Comparison of ENCODE assay signal across 14 cellular contexts in genomic region chr16:30721167-30721566, GRCh38. TPM values are rescaled to one million over a fixed set of nuclear protein-coding genes. Genes with fewer than 3 reads are reported as not detected.
DNase-seq lines count a peak whose midpoint lies in the region; ATAC-seq and TF ChIP-seq lines count a peak whose summit lies in the region.
"Had no signal": no experiment of that assay in that cellular context is flagged by ENCODE, and none has a peak within 500 bp of the region (broad histone marks: within the 10 kb centered on the region; RNA-seq: fewer than 3 reads in every experiment).

No MANE protein-coding gene starts in this region.

- peak overlapping the region; percentile 17 for H3K18ac ChIP-seq in trophoblast cell (ENCODE audit: low read length)

- no peak overlapping the region for H2BK12ac ChIP-seq in trophoblast cell (ENCODE audit: low read length)

- no peaks in the 10 kb centered on the region for H3K79me1 ChIP-seq in trophoblast cell (ENCODE audit: low read length)

- TF ChIP-seq CTCF in CD14-positive monocyte (IDR thresholded peaks at IDR 0.05) (no peak), HEK293 (tag by site-specific recombination; IDR thresholded peaks at IDR 0.05) (no peak), foreskin keratinocyte (conservative IDR thresholded peaks at IDR 0.05) (no peak)

- H3K36me3 ChIP-seq in HEK293 (ENCODE audit: control insufficient read depth in 2 of 2, insufficient read depth in 1 of 2, low read length in 2 of 2) = peaks cover 73 to 97% of the 10 kb centered on the region in 2 experiments
- H3K36me3 ChIP-seq in trophoblast cell (ENCODE audit: control insufficient read depth in 1 of 2, insufficient read depth in 2 of 2, low read length in 2 of 2) = peaks cover 73 to 79% of the 10 kb centered on the region in 2 experiments

- H3K4me2 ChIP-seq in trophoblast cell (ENCODE audit: low read length) = no peak overlapping the region

- H3K27me3 Mint-ChIP-seq in CD14-positive monocyte (ENCODE audit: low read depth in 3 of 3) = peaks cover 0 to 5% (median 4%) of the 10 kb centered on the region in 3 donors
- H3K27me3 Mint-ChIP-seq in dendritic cell treated with granulocyte-macrophage colony-stimulating factor and Interleukin-4, amounts not matched to agents 40 ng/mL and 50 ng/mL, for 4 days = no peaks in the 10 kb centered on the region

- no peaks in the 10 kb centered on the region for H3K79me2 ChIP-seq in trophoblast cell (ENCODE audit: control insufficient read depth, insufficient read depth, low read length, poor library complexity)

- peaks cover 0 to 5% (median 0%) of the 10 kb centered on the region in 7 donors for H3K9me3 Mint-ChIP-seq in CD14-positive monocyte
- no peaks in the 10 kb centered on the region for H3K9me3 Mint-ChIP-seq in dendritic cell treated with granulocyte-macrophage colony-stimulating factor and Interleukin-4, amounts not matched to agents 40 ng/mL and 50 ng/mL, for 4 days
- H3K9me3 Mint-ChIP-seq: HFFc6 had no signal

- H3K14ac ChIP-seq in trophoblast cell (ENCODE audit: low read length) = no peak overlapping the region

- no peak for ATAC-seq in foreskin keratinocyte
- ATAC-seq: Right ventricle myocardium inferior had no signal

- no peaks in the 10 kb centered on the region for H3K4me1 ChIP-seq in HEK293 (ENCODE audit: control insufficient read depth, insufficient read depth, low read length)
- no peaks in the 10 kb centered on the region for H3K4me1 ChIP-seq in trophoblast cell (ENCODE audit: control insufficient read depth in 1 of 2, insufficient read depth in 2 of 2, low read length in 2 of 2)
- H3K4me1 ChIP-seq in foreskin keratinocyte = no peaks in the 10 kb centered on the region

- intact Hi-C loops in CD14-positive monocyte (cut with micrococcal nuclease) = loop anchor here in 1 of 2 donors (5.0 kb wide), 1 partner anchor 36 kb away; no protein-coding TSS in a partner anchor
- intact Hi-C loops in dendritic cell treated with granulocyte-macrophage colony-stimulating factor and Interleukin-4, amounts not matched to agents 40 ng/mL and 50 ng/mL, for 4 days (cut with micrococcal nuclease) = no loop called here

- H4K12ac ChIP-seq in trophoblast cell (ENCODE audit: low read depth, low read length) = no peak overlapping the region

- no peak overlapping the region for H2BK120ac ChIP-seq in trophoblast cell (ENCODE audit: insufficient read depth, low read length, poor library complexity)

- H3K27ac ChIP-seq in HEK293 (ENCODE audit: extremely low read depth, low read depth, low read length) = no peak overlapping the region
- no peak overlapping the region for H3K27ac ChIP-seq in trophoblast cell (ENCODE audit: low read depth, low read length)
- H3K27ac ChIP-seq in foreskin keratinocyte = no peak overlapping the region

- WGBS in trophoblast cell (ENCODE audit: extremely low coverage, insufficient coverage, insufficient read length) = no CpG with 5 or more reads among the region's 8 CpGs

- H3K4ac ChIP-seq in trophoblast cell (ENCODE audit: low read depth, low read length) = no peak overlapping the region

- H3K27ac Mint-ChIP-seq in CD14-positive monocyte = peak overlapping the region in 5 of 7 donors; percentile 28 to 85 (median 68)
- H3K27ac Mint-ChIP-seq in dendritic cell treated with granulocyte-macrophage colony-stimulating factor and Interleukin-4, amounts not matched to agents 40 ng/mL and 50 ng/mL, for 4 days = peak overlapping the region; percentile 5

- DNase-seq in CD14-positive monocyte (ENCODE audit: low spot score) = no peak
- no peak for DNase-seq in trophoblast cell
- no peak for DNase-seq in foreskin keratinocyte
- DNase-seq in activated effector memory CD4-positive, alpha-beta T cell treated with anti-CD3 and anti-CD28 coated beads, Interleukin-2, amount 50 U/mL, for 16 hours = no peak
- no peak for DNase-seq in NCI-H187 (lab: John Stamatoyannopoulos, UW)
- DNase-seq: AML-193, HFFc6, KG1, NCI-H1092, NCI-H2227 treated with DMSO at 0.1 percent for 48 hours had no signal

- H2BK5ac ChIP-seq in trophoblast cell (ENCODE audit: low read depth, low read length, poor library complexity) = no peak overlapping the region

- no peaks in the 10 kb centered on the region for H3K9me3 ChIP-seq in HEK293 (ENCODE audit: control insufficient read depth, insufficient read depth, low read depth, low read length)
- H3K9me3 ChIP-seq in trophoblast cell (ENCODE audit: insufficient read depth, low read depth, low read length) = no peaks in the 10 kb centered on the region
- H3K9me3 ChIP-seq: Peyer's patch had no signal

- no peak overlapping the region for H2AK5ac ChIP-seq in trophoblast cell (ENCODE audit: low read length)

- H3K27me3 ChIP-seq in trophoblast cell (ENCODE audit: insufficient read depth, low read length) (no peaks in the 10 kb centered on the region), foreskin keratinocyte (no peaks in the 10 kb centered on the region)
- H3K27me3 ChIP-seq: Peyer's patch had no signal

- H3K36me3 Mint-ChIP-seq in CD14-positive monocyte = peaks cover 74 to 88% of the 10 kb centered on the region in 2 donors
- H3K36me3 Mint-ChIP-seq in dendritic cell treated with granulocyte-macrophage colony-stimulating factor and Interleukin-4, amounts not matched to agents 40 ng/mL and 50 ng/mL, for 4 days (ENCODE audit: low read depth) = peaks cover 92% of the 10 kb centered on the region

- no peak overlapping the region for H4K8ac ChIP-seq in trophoblast cell (ENCODE audit: low read depth, low read length)

- H2AFZ ChIP-seq in trophoblast cell (ENCODE audit: insufficient read depth, low read length, poor library complexity) = no peak overlapping the region

- H3K4me3 Mint-ChIP-seq in CD14-positive monocyte = no peak overlapping the region
- no peak overlapping the region for H3K4me3 Mint-ChIP-seq in dendritic cell treated with granulocyte-macrophage colony-stimulating factor and Interleukin-4, amounts not matched to agents 40 ng/mL and 50 ng/mL, for 4 days
- H3K4me3 Mint-ChIP-seq: HFFc6 had no signal

- H4K91ac ChIP-seq in trophoblast cell (ENCODE audit: low read depth, low read length) = no peak overlapping the region

- POLR2A ChIA-PET in HEK293 (lab: Yijun Ruan, JAX) = no interaction called here

- H3K9ac ChIP-seq in trophoblast cell (ENCODE audit: low read length) = no peak overlapping the region

- H3K4me3 ChIP-seq in HEK293 (ENCODE audit: low read depth, low read length) (no peak overlapping the region), trophoblast cell (ENCODE audit: low read depth, low read length) (no peak overlapping the region)
- H3K4me3 ChIP-seq: Peyer's patch had no signal

- no peak overlapping the region for H3K23ac ChIP-seq in trophoblast cell (ENCODE audit: low read length)

- CTCF ChIA-PET in HEK293 (lab: Yijun Ruan, JAX) = interaction anchor here (0.5 kb wide), 2 partner anchors 14 to 298 kb away, joined by 4 to 5 read pairs; no protein-coding TSS in a partner anchor

- peaks cover 43% of the 10 kb centered on the region for H3K4me1 Mint-ChIP-seq in CD14-positive monocyte
- H3K4me1 Mint-ChIP-seq in dendritic cell treated with granulocyte-macrophage colony-stimulating factor and Interleukin-4, amounts not matched to agents 40 ng/mL and 50 ng/mL, for 4 days (ENCODE audit: low read depth) = peaks cover 74% of the 10 kb centered on the region

TF ChIP-seq in HEK293, 187 proteins besides CTCF, POLR2A, EP300 and RAD21:
- TF ChIP-seq ZNF146 (tag by site-specific recombination; IDR thresholded peaks at IDR 0.05) = no peak
- TF ChIP-seq MEIS1 (CRISPR knock-in tag; IDR thresholded peaks at IDR 0.05; ENCODE audit: borderline replicate concordance) = no peak
- no peak for TF ChIP-seq ZNF596 (tag by site-specific recombination; IDR thresholded peaks at IDR 0.05)
- TF ChIP-seq ZNF600 (tag by site-specific recombination; IDR thresholded peaks at IDR 0.05) = peak; percentile 75

RNA-seq across cellular contexts. Expression of gene SRCAP, which starts 22.2 kb away (rescaled TPM):
- polyA plus RNA-seq in CD14-positive monocyte (1 to 10 TPM; 3.0 to 6.3 TPM), foreskin keratinocyte (0.60 and 0.96 TPM in 2 replicates)
- 38.1 and 40.5 TPM in 2 replicates for polyA plus RNA-seq in trophoblast cell (2013)
- 16.0 TPM in 2 replicates for total RNA-seq in foreskin keratinocyte

RNA-seq across cellular contexts. Expression of gene PHKG2, which starts 27.1 kb away (rescaled TPM):
- 10 to 100 TPM; 45.4 to 54.2 TPM for polyA plus RNA-seq in CD14-positive monocyte
- 109 and 119 TPM in 2 replicates for polyA plus RNA-seq in trophoblast cell (2013)
- 18.5 and 22.1 TPM in 2 replicates for total RNA-seq in foreskin keratinocyte
- polyA plus RNA-seq in foreskin keratinocyte = 23.7 and 26.5 TPM in 2 replicates

RNA-seq across cellular contexts. Expression of gene CFAP119, which starts 40.7 kb away (rescaled TPM):
- polyA plus RNA-seq in CD14-positive monocyte (1 to 10 TPM; 2.4 to 3.5 TPM), foreskin keratinocyte (9.2 and 9.6 TPM in 2 replicates)
- 3.3 and 3.5 TPM in 2 replicates for polyA plus RNA-seq in trophoblast cell (2013)
- total RNA-seq in foreskin keratinocyte = 4.8 and 7.8 TPM in 2 replicates

RNA-seq across cellular contexts. Expression of gene RNF40, which starts 41.0 kb away (rescaled TPM):
- 10 to 100 TPM; 14.8 to 34.9 TPM for polyA plus RNA-seq in CD14-positive monocyte
- polyA plus RNA-seq in trophoblast cell (2013) = 47.8 and 52.9 TPM in 2 replicates
- 76.4 and 77.0 TPM in 2 replicates for total RNA-seq in foreskin keratinocyte
- polyA plus RNA-seq in foreskin keratinocyte = 56.3 and 59.7 TPM in 2 replicates
